ENCODE assay signal across 16 cellular contexts in the genomic region with DNA sequence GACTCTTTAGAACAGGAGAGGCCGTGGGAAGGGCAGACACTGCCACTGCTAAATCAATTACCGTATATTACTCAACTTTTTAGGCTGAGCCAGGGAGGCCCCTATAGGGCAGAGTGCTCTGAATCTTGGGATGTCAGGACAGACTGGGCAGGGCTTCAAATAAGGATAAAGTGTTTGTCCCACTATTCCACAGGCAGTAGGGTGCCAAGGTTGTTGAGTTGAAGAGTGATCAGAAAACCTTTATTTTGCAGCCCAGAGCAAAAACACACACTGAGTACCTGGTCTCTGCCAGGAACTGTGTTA. TPM values are rescaled to one million over a fixed set of nuclear protein-coding genes. Genes with fewer than 3 reads are reported as not detected.
DNase-seq lines count a peak whose midpoint lies in the region; ATAC-seq, FAIRE-seq and TF ChIP-seq lines count a peak whose summit lies in the region.
"Had no signal": no experiment of that assay in that cellular context is flagged by ENCODE, and none has a peak within 500 bp of the region (broad histone marks: within the 10 kb centered on the region; RNA-seq: fewer than 3 reads in every experiment).

No MANE protein-coding gene starts in this region.

- peaks cover 4% of the 10 kb centered on the region; the same call in 1 of the 2 replicates for H4K20me1 ChIP-seq in DOHH2 (ENCODE audit: control insufficient read depth, insufficient read depth, low read depth, low read length)

- ATAC-seq in activated T-helper 17 cell treated with anti-CD3 and anti-CD28 coated beads, Interleukin-2, amount 50 U/mL, for 72 hours (replicated peaks), result no peak

- no peaks in the 10 kb centered on the region for H3K27me3 Mint-ChIP-seq in activated T-helper 17 cell treated with anti-CD3 and anti-CD28 coated beads, Interleukin-2, amount 50 U/mL, for 72 hours

- H3K27ac ChIP-seq in 22Rv1, result peak overlapping the region; percentile 97; the same call in 1 of the 2 replicates
- H3K27ac ChIP-seq in DOHH2 (ENCODE audit: low read depth, low read length), result no peak overlapping the region
- H3K27ac ChIP-seq in mucosa of rectum (ENCODE audit: low read depth in 2 of 2, low read length in 2 of 2), result peak overlapping the region; percentile 25 to 30
- H3K27ac ChIP-seq: coronary artery had no signal

- H3K79me2 ChIP-seq in DOHH2 (ENCODE audit: control insufficient read depth, low read length), result peaks cover 22% of the 10 kb centered on the region

- peaks cover 6% of the 10 kb centered on the region for H3K4me1 Mint-ChIP-seq in activated T-helper 17 cell treated with anti-CD3 and anti-CD28 coated beads, Interleukin-2, amount 50 U/mL, for 72 hours

- H3K27ac Mint-ChIP-seq in activated T-helper 17 cell treated with anti-CD3 and anti-CD28 coated beads, Interleukin-2, amount 50 U/mL, for 72 hours, result peak overlapping the region; percentile 62

- H3K4me3 Mint-ChIP-seq in activated T-helper 17 cell treated with anti-CD3 and anti-CD28 coated beads, Interleukin-2, amount 50 U/mL, for 72 hours, result peak overlapping the region; percentile 95

- FAIRE-seq in GM12891 (lab: Jason Lieb, UNC), result no peak

- peak overlapping the region in 1 of 2 donors; percentile 33 for H3K9ac ChIP-seq in mucosa of rectum (ENCODE audit: low read depth in 1 of 2, low read length in 2 of 2)

- TF ChIP-seq CTCF in 22Rv1 (IDR thresholded peaks at IDR 0.05) (no peak), DOHH2 (IDR thresholded peaks at IDR 0.05; ENCODE audit: low read depth, low read length, poor library complexity, severe bottlenecking) (no peak)

- H3K4me1 ChIP-seq in DOHH2 (ENCODE audit: control insufficient read depth, low read length) (peaks cover 32% of the 10 kb centered on the region), mucosa of rectum (ENCODE audit: control insufficient read depth in 2 of 2, insufficient read depth in 2 of 2, low read length in 2 of 2) (peaks cover 34 to 57% of the 10 kb centered on the region in 2 donors)

- H3K9me2 ChIP-seq in DOHH2 (replicated peaks; ENCODE audit: control insufficient read depth, low read length), result no peaks in the 10 kb centered on the region

- H3K36me3 ChIP-seq in DOHH2 (ENCODE audit: control insufficient read depth, low read length) (no peaks in the 10 kb centered on the region; the same call in 1 of the 2 replicates), mucosa of rectum (ENCODE audit: control insufficient read depth in 2 of 2, insufficient read depth in 2 of 2, low read length in 2 of 2) (no peaks in the 10 kb centered on the region)
- H3K36me3 ChIP-seq: uterus had no signal

- peaks cover 22% of the 10 kb centered on the region for H3K36me3 Mint-ChIP-seq in activated T-helper 17 cell treated with anti-CD3 and anti-CD28 coated beads, Interleukin-2, amount 50 U/mL, for 72 hours (ENCODE audit: low read depth)

- no peaks in the 10 kb centered on the region for H3K9me3 ChIP-seq in DOHH2 (ENCODE audit: control insufficient read depth, insufficient read depth, low read length)
- no peaks in the 10 kb centered on the region for H3K9me3 ChIP-seq in mucosa of rectum (ENCODE audit: control insufficient read depth in 2 of 2, low read length in 2 of 2)
- H3K9me3 ChIP-seq: uterus had no signal

- DNase-seq in GM12891 (ENCODE audit: insufficient read length, low spot score) (no peak), medulla oblongata (ENCODE audit: extremely low spot score) (no peak), HUDEP-2 (lab: John Stamatoyannopoulos, UW; ENCODE audit: unreplicated experiment in 76 of 76) (no peak), nucleus accumbens (lab: John Stamatoyannopoulos, UW) (no peak)
- DNase-seq: activated CD4-positive, alpha-beta T cell treated with anti-CD3 and anti-CD28 coated beads for 48 hours; NCI-H1092; NCI-H2171 treated with DMSO at 0.1 percent for 48 hours; stimulated activated CD4-positive, alpha-beta T cell treated with anti-CD3 and anti-CD28 coated beads, Interleukin-2, amount 100 ng/mL, for 24 hours; T-helper 1 cell; uterus had no signal

- H3K4me2 ChIP-seq in DOHH2 (ENCODE audit: low read length), result peak overlapping the region; percentile 76; the same call in 1 of the 2 replicates

- no peaks in the 10 kb centered on the region for H3K9me3 Mint-ChIP-seq in activated T-helper 17 cell treated with anti-CD3 and anti-CD28 coated beads, Interleukin-2, amount 50 U/mL, for 72 hours

- peaks cover 17% of the 10 kb centered on the region for H3F3A ChIP-seq in DOHH2 (ENCODE audit: control insufficient read depth, insufficient read depth)

- H3K4me3 ChIP-seq in DOHH2 (ENCODE audit: low read length) (no peak overlapping the region), mucosa of rectum (ENCODE audit: low read length in 2 of 2) (no peak overlapping the region)
- H3K4me3 ChIP-seq: coronary artery, uterus had no signal

- TF ChIP-seq POLR2A in GM12891 (IDR thresholded peaks at IDR 0.05; ENCODE audit: low read depth, low read length), result no peak

- H3K27me3 ChIP-seq in DOHH2 (ENCODE audit: control insufficient read depth, low read length), result no peaks in the 10 kb centered on the region
- H3K27me3 ChIP-seq in mucosa of rectum (ENCODE audit: control insufficient read depth in 2 of 2, insufficient read depth in 2 of 2, low read length in 2 of 2), result no peaks in the 10 kb centered on the region
- H3K27me3 ChIP-seq: uterus had no signal

TF ChIP-seq in GM12891, 5 proteins besides CTCF, POLR2A, EP300 and RAD21:
- TF ChIP-seq POU2F2 (IDR thresholded peaks at IDR 0.05; ENCODE audit: low read depth, low read length), result no peak

RNA-seq across cellular contexts. Expression of gene B4GAT1, which starts 1.6 kb away (rescaled TPM):
- 10 to 100 TPM in 1 of 2 donors, 1 to 10 TPM in 1; 7.7 to 12.9 TPM for total RNA-seq in activated T-helper 17 cell treated with anti-CD3 and anti-CD28 coated beads, Interleukin-2, amount 50 U/mL, for 72 hours
- polyA plus RNA-seq in GM12891 (2012; ENCODE audit: low read depth, missing spikeins), result 3.4 TPM

RNA-seq across cellular contexts. Expression of gene BRMS1, which starts 4.1 kb away (rescaled TPM):
- total RNA-seq in activated T-helper 17 cell treated with anti-CD3 and anti-CD28 coated beads, Interleukin-2, amount 50 U/mL, for 72 hours, result 10 to 100 TPM; 21.6 to 41.7 TPM
- polyA plus RNA-seq in GM12891 (2012; ENCODE audit: low read depth, missing spikeins), result 38.6 TPM

RNA-seq across cellular contexts. Expression of gene RIN1, which starts 12.8 kb away (rescaled TPM):
- total RNA-seq in activated T-helper 17 cell treated with anti-CD3 and anti-CD28 coated beads, Interleukin-2, amount 50 U/mL, for 72 hours, result 1 to 10 TPM; 1.6 to 3.4 TPM
- polyA plus RNA-seq in GM12891 (2012; ENCODE audit: low read depth, missing spikeins), result 0.14 TPM

RNA-seq across cellular contexts. Expression of gene SLC29A2, which starts 22.5 kb away (rescaled TPM):
- 1 to 10 TPM; 7.6 to 9.1 TPM for total RNA-seq in activated T-helper 17 cell treated with anti-CD3 and anti-CD28 coated beads, Interleukin-2, amount 50 U/mL, for 72 hours
- 5.1 TPM for polyA plus RNA-seq in GM12891 (2012; ENCODE audit: low read depth, missing spikeins)

RNA-seq across cellular contexts. Expression of gene CD248, which starts 32.2 kb away (rescaled TPM):
- total RNA-seq in activated T-helper 17 cell treated with anti-CD3 and anti-CD28 coated beads, Interleukin-2, amount 50 U/mL, for 72 hours, result not detected
- 0.04 TPM for polyA plus RNA-seq in GM12891 (2012; ENCODE audit: low read depth, missing spikeins)
- total RNA-seq: renal cortical epithelial cell had no signal
